Comparison of ENCODE assay signal across 19 cellular contexts in the genomic region with DNA sequence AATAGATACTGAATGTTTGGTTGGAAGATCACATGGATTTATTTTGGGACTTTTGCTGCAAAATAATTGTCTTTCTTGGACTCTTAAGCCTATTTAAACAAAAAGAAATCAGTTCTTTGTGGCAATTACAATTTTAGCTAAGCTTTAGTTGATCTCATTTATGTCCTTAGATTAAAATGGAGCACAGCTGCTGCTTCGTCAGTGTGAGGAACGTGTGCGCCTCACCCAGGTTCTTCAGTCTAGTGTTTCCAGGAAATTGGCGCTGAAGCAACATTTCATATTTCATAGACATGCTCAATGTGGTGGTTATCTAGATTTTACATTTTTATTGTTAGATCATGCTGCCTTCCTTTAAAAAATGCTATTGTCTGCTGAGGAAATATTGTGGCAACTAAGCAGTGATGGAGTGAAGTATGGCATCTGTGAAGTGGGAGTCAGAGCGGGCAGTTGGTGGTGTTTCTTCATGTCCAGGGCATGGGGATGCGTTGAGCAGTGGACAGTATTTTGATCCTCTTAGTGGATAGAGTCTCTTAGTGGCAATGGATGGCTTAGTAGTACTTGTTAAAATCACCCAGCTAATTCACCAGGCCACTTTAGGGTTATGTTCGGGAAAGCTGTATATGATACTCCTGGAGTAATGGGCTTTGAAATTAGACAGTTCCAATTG. TPM values are rescaled to one million over a fixed set of nuclear protein-coding genes. Genes with fewer than 3 reads are reported as not detected.
DNase-seq lines count a peak whose midpoint lies in the region; ATAC-seq and TF ChIP-seq lines count a peak whose summit lies in the region.
"Had no signal": no experiment of that assay in that cellular context is flagged by ENCODE, and none has a peak within 500 bp of the region (broad histone marks: within the 10 kb centered on the region; RNA-seq: fewer than 3 reads in every experiment).

No MANE protein-coding gene starts in this region.

- peak overlapping the region; percentile 14 for H3K9ac ChIP-seq in Loucy (ENCODE audit: low read depth, low read length, poor library complexity, severe bottlenecking)

- H3K9me3 Mint-ChIP-seq in activated CD4-positive, alpha-beta T cell treated with anti-CD3 and anti-CD28 coated beads for 36 hours (ENCODE audit: low read depth): no peaks in the 10 kb centered on the region
- H3K9me3 Mint-ChIP-seq: HFFc6, IgD-negative memory B cell had no signal

- no peaks in the 10 kb centered on the region for H3K27me3 ChIP-seq in Loucy (ENCODE audit: insufficient read depth, low read length, poor library complexity, severe bottlenecking)
- no peaks in the 10 kb centered on the region for H3K27me3 ChIP-seq in esophagus (ENCODE audit: control insufficient read depth in 1 of 2, insufficient read depth in 2 of 2, low read length in 2 of 2)
- no peaks in the 10 kb centered on the region for H3K27me3 ChIP-seq in gastrocnemius medialis
- H3K27me3 ChIP-seq: transverse colon had no signal

- peaks cover 37% of the 10 kb centered on the region for H3K36me3 Mint-ChIP-seq in activated CD4-positive, alpha-beta T cell treated with anti-CD3 and anti-CD28 coated beads for 36 hours (ENCODE audit: low read depth)

- H3K4me1 Mint-ChIP-seq in activated CD4-positive, alpha-beta T cell treated with anti-CD3 and anti-CD28 coated beads for 36 hours: peaks cover 79% of the 10 kb centered on the region

- H3K4me2 ChIP-seq in Loucy (ENCODE audit: low read depth, low read length, poor library complexity, severe bottlenecking): peak overlapping the region; percentile 97
- H3K4me2 ChIP-seq: A549 had no signal

- no peak overlapping the region for H3K4me3 Mint-ChIP-seq in activated CD4-positive, alpha-beta T cell treated with anti-CD3 and anti-CD28 coated beads for 36 hours
- H3K4me3 Mint-ChIP-seq: HFFc6 had no signal

- intact Hi-C loops in activated CD4-positive, alpha-beta T cell treated with anti-CD3 and anti-CD28 coated beads for 36 hours (cut with DNase I, micrococcal nuclease): no loop called here
- intact Hi-C loops in gastrocnemius medialis (cut with DNase I; ENCODE audit: low total_unique reads): loop anchor here (10.0 kb wide), 1 partner anchor 212 kb away; no protein-coding TSS in a partner anchor

- H3K4me3 ChIP-seq in Loucy (ENCODE audit: low read length, poor library complexity, severe bottlenecking) (peak overlapping the region; percentile 28), esophagus (ENCODE audit: low read depth in 1 of 2, low read length in 2 of 2) (no peak overlapping the region), gastrocnemius medialis (peak overlapping the region in 1 of 4 donors; percentile 71)
- H3K4me3 ChIP-seq: A549, coronary artery, transverse colon had no signal

- no peaks in the 10 kb centered on the region for H3K27me3 Mint-ChIP-seq in activated CD4-positive, alpha-beta T cell treated with anti-CD3 and anti-CD28 coated beads for 36 hours
- H3K27me3 Mint-ChIP-seq: IgD-negative memory B cell had no signal

- no peak overlapping the region for H2AFZ ChIP-seq in Loucy (ENCODE audit: low read length)

- POLR2A ChIA-PET in activated CD4-positive, alpha-beta T cell treated with anti-CD3 and anti-CD28 coated beads for 36 hours (lab: Charles Lee): no interaction called here

- WGBS in esophagus, 2 donors: 82 to 83% methylated on average over 7 of the region's 7 CpGs

- peaks cover 35% of the 10 kb centered on the region for H4K20me1 ChIP-seq in Loucy (ENCODE audit: insufficient read depth, low read length, poor library complexity, severe bottlenecking)

- no peaks in the 10 kb centered on the region for H3F3A ChIP-seq in Loucy (ENCODE audit: low read depth)

- H3K36me3 ChIP-seq in Loucy (ENCODE audit: insufficient read depth, low read length): peaks cover 13% of the 10 kb centered on the region; the same call in 1 of the 2 replicates
- no peaks in the 10 kb centered on the region for H3K36me3 ChIP-seq in esophagus (ENCODE audit: control insufficient read depth in 2 of 2, insufficient read depth in 2 of 2, low read length in 1 of 2)
- H3K36me3 ChIP-seq in gastrocnemius medialis: no peaks in the 10 kb centered on the region

- H3K79me2 ChIP-seq in Loucy (ENCODE audit: insufficient read depth, low read length): peaks cover 84% of the 10 kb centered on the region

- no peak for TF ChIP-seq POLR2A in gastrocnemius medialis (IDR thresholded peaks at IDR 0.05)

- no peak for ATAC-seq in activated CD4-positive, alpha-beta T cell treated with anti-CD3 and anti-CD28 coated beads for 36 hours
- ATAC-seq in gastrocnemius medialis (no peak), GM19328 (IDR thresholded peaks at IDR 0.05; ENCODE audit: unreplicated experiment) (no peak)
- ATAC-seq: A549, esophagus mucosa, PC-3 had no signal

- H3K9me2 ChIP-seq in Loucy (replicated peaks; ENCODE audit: low read depth, low read length): no peaks in the 10 kb centered on the region

- H3K27ac Mint-ChIP-seq in activated CD4-positive, alpha-beta T cell treated with anti-CD3 and anti-CD28 coated beads for 36 hours: peak overlapping the region; percentile 53
- H3K27ac Mint-ChIP-seq: HFFc6, IgD-negative memory B cell had no signal

- peaks cover 52% of the 10 kb centered on the region for H3K4me1 ChIP-seq in Loucy (ENCODE audit: insufficient read depth, low read length, poor library complexity, severe bottlenecking)
- H3K4me1 ChIP-seq in esophagus (ENCODE audit: control insufficient read depth in 2 of 2, insufficient read depth in 2 of 2, low read length in 1 of 2): peaks cover 0 to 1% of the 10 kb centered on the region in 2 donors
- peaks cover 85 to 88% of the 10 kb centered on the region in 2 donors for H3K4me1 ChIP-seq in gastrocnemius medialis

- no peak for DNase-seq in activated CD4-positive, alpha-beta T cell treated with anti-CD3 and anti-CD28 coated beads for 36 hours
- DNase-seq in activated CD4-positive, alpha-beta T cell treated with anti-CD3 and anti-CD28 coated beads, Interleukin-2, amount 50 U/mL, for 4 hours: no peak
- DNase-seq in gastrocnemius medialis (no peak), SW480 (ENCODE audit: low spot score) (no peak), HT-29 (ENCODE audit: low spot score) (no peak)
- DNase-seq: HFFc6, NCI-H1930, NCI-H510A, occipital lobe, PC-3, transverse colon had no signal

- CTCF ChIA-PET in activated CD4-positive, alpha-beta T cell treated with anti-CD3 and anti-CD28 coated beads for 36 hours (lab: Charles Lee): interaction anchor here (1.2 kb wide), 1 partner anchor 63 kb away, joined by 3 read pairs; no protein-coding TSS in a partner anchor

- TF ChIP-seq CTCF in Loucy (conservative IDR thresholded peaks at IDR 0.05; ENCODE audit: low read length) (0 out of 2 replicates have a peak, but pooled peaks have one; percentile 9), gastrocnemius medialis (IDR thresholded peaks at IDR 0.05 in 4 of 5, conservative IDR thresholded peaks at IDR 0.05 in 1 of 5) (no peak)

- H3K9me3 ChIP-seq in Loucy (ENCODE audit: insufficient read depth, low read depth, low read length) (no peaks in the 10 kb centered on the region), esophagus (ENCODE audit: control insufficient read depth in 2 of 2, insufficient read depth in 1 of 2, low read depth in 1 of 2, low read length in 1 of 2) (no peaks in the 10 kb centered on the region), gastrocnemius medialis (no peaks in the 10 kb centered on the region)
- H3K9me3 ChIP-seq: A549, transverse colon had no signal

- H3K27ac ChIP-seq in esophagus (ENCODE audit: low read depth in 2 of 2, low read length in 1 of 2): peak overlapping the region; percentile 1 to 67
- peak overlapping the region; percentile 93 to 98 (median 95) for H3K27ac ChIP-seq in gastrocnemius medialis
- H3K27ac ChIP-seq: A549, coronary artery, transverse colon had no signal

- in situ Hi-C loops in gastrocnemius medialis (cut with MboI; ENCODE audit: low sequenced_read_pairs in 4 of 4): no loop called here

RNA-seq across cellular contexts. Expression of a gene that starts 5.6 kb away (rescaled TPM):
- 10 to 100 TPM; 30.2 to 34.0 TPM for total RNA-seq in activated CD4-positive, alpha-beta T cell treated with anti-CD3 and anti-CD28 coated beads for 36 hours
- polyA plus RNA-seq in esophagus: 10 to 100 TPM in 1 of 2 donors, 1 to 10 TPM in 1; 9.6 to 15.3 TPM
- 10 to 100 TPM; 19.0 to 86.7 (median 34.2) TPM for total RNA-seq in gastrocnemius medialis
- 18.7 and 31.1 TPM in 2 replicates for total RNA-seq in HT-29 (2014; rRNA removed; shearing (Covaris generic))

RNA-seq across cellular contexts. Expression of a gene that starts 38.0 kb away (rescaled TPM):
- total RNA-seq in activated CD4-positive, alpha-beta T cell treated with anti-CD3 and anti-CD28 coated beads for 36 hours: 10 to 100 TPM; 18.1 to 24.0 TPM
- under 1 TPM; 0.16 to 0.27 TPM for polyA plus RNA-seq in esophagus
- 1 to 10 TPM in 3 of 4 donors, under 1 TPM in 1; 0.85 to 2.6 (median 2.0) TPM for total RNA-seq in gastrocnemius medialis
- 52.1 and 62.5 TPM in 2 replicates for total RNA-seq in HT-29 (2014; rRNA removed; shearing (Covaris generic))
- total RNA-seq: SK-MEL-5 had no signal

Comparison
In these comparisons a context has a peak if more than half of its experiments do, and no peak if none do; other contexts are left out.
1. RNA of a gene that starts 38.0 kb away (total RNA-seq): 52.1 to 62.5 TPM in HT-29 and 18.1 to 24.0 TPM in activated CD4-positive, alpha-beta T cell treated with anti-CD3 and anti-CD28 coated beads for 36 hours; 0.85 to 2.6 TPM in gastrocnemius medialis; every median in the first group is over 4 times any median in the second.